8 cellular contexts compared by ENCODE assay signal in genomic region chr1:23554481-23555224, GRCh38.
DNase-seq lines count a peak whose midpoint lies in the region; ATAC-seq lines count a peak whose summit lies in the region.

No MANE protein-coding gene starts in this region.

- in situ Hi-C loops in ACHN (cut with HindIII; ENCODE audit: low pct_ligation_motif_present, low pct_unique_long_range_greater_than_20kb, low sequenced_read_pairs): no loop called here

- peak; percentile 37 for ATAC-seq in GM18858 (IDR thresholded peaks at IDR 0.05; ENCODE audit: unreplicated experiment)
- ATAC-seq in HG03066 (IDR thresholded peaks at IDR 0.05; ENCODE audit: low read depth, unreplicated experiment): peak; percentile 42
- peak; percentile 77 for ATAC-seq in activated CD4-positive, CD25-positive, alpha-beta regulatory T cell treated with anti-CD3 and anti-CD28 coated beads, Interleukin-2, amount 50 U/mL, for 24 hours

- peak; percentile 83 for DNase-seq in ACHN
- DNase-seq in NCI-H2196 (lab: John Stamatoyannopoulos, UW; ENCODE audit: unreplicated experiment): peak; percentile 95
- peak; percentile 81 for DNase-seq in central memory CD4-positive, alpha-beta T cell
- peak; percentile 80 for DNase-seq in kidney glomerular epithelial cell (lab: John Stamatoyannopoulos, UW)
- DNase-seq in stimulated activated CD4-positive, alpha-beta T cell treated with anti-CD3 and anti-CD28 coated beads, Interleukin-1b, Interleukin-23, amount 100 ng/mL, for 1 hour (ENCODE audit: low read depth in 2 of 2): peak; percentile 69 to 70

Comparison
In these comparisons a context has a peak if more than half of its experiments do, and no peak if none do; other contexts are left out.
1. Peak in every context shown above with its lines: DNase-seq and ATAC-seq.